Comparison of ENCODE assay signal across 14 cellular contexts in genomic region chr1:203256636-203257035, GRCh38. TPM values are rescaled to one million over a fixed set of nuclear protein-coding genes. Genes with fewer than 3 reads are reported as not detected.
A peak's percentile ranks its signal among the peaks of the same experiment; 100 is the strongest.
DNase-seq lines count a peak whose midpoint lies in the region; ATAC-seq, FAIRE-seq and TF ChIP-seq lines count a peak whose summit lies in the region.
"Not testable (repeated sequence)": the region's sequence is repeated elsewhere in the genome, so short reads cannot be mapped to it uniquely, and the experiment has no call there.
"Had no signal": no experiment of that assay in that cellular context is flagged by ENCODE, and none has a peak within 500 bp of the region (broad histone marks: within the 10 kb centered on the region; RNA-seq: fewer than 3 reads in every experiment).

No MANE protein-coding gene starts in this region.

- not testable (repeated sequence) for H3K9me1 ChIP-seq in K562 (ENCODE audit: control insufficient read depth, insufficient read depth, low read length)

- not testable (repeated sequence) for ATAC-seq in K562; sciatic nerve; stimulated activated naive CD8-positive, alpha-beta T cell treated with anti-CD3 and anti-CD28 coated beads, Interleukin-15, Interleukin-2, amounts not matched to agents 100 U/mL and 50 U/mL, for 24 hours

- H3K4me3 ChIP-seq in K562: not testable (repeated sequence)

- not testable (repeated sequence) for H3K79me2 ChIP-seq in K562 (ENCODE audit: control insufficient read depth, insufficient read depth, low read length)

- H3K4me1 ChIP-seq in K562 (replicated peaks in 1 of 2; ENCODE audit: control insufficient read depth in 2 of 2, insufficient read depth in 2 of 2, low read length in 2 of 2): not testable (repeated sequence)

- H3K4me2 ChIP-seq in K562 (ENCODE audit: insufficient read depth, low read length): not testable (repeated sequence)

- not testable (repeated sequence) for H3K36me3 ChIP-seq in K562 (ENCODE audit: control insufficient read depth, insufficient read depth, low read length)

- TF ChIP-seq EP300 in K562 (IDR thresholded peaks at IDR 0.05; ENCODE audit: low read length): not testable (repeated sequence)

- not testable (repeated sequence) for H4K20me1 ChIP-seq in K562 (replicated peaks; ENCODE audit: control insufficient read depth, insufficient read depth, low read length)

- CTCF ChIA-PET in K562 (lab: Yijun Ruan, JAX; ENCODE audit: low intra/inter-chr PET ratio): not testable (repeated sequence)

- not testable (repeated sequence) for H3K9ac ChIP-seq in K562 (ENCODE audit: insufficient read depth in 1 of 2, low read depth in 2 of 2, low read length in 2 of 2)

- POLR2A ChIA-PET in K562 (lab: Yijun Ruan, JAX): not testable (repeated sequence)

- not testable (repeated sequence) for TF ChIP-seq RAD21 in K562 (CRISPR knock-in tag; conservative IDR thresholded peaks at IDR 0.05 in 1 of 2, IDR thresholded peaks at IDR 0.05 in 1 of 2)

- not testable (repeated sequence) for FAIRE-seq in K562 (lab: Jason Lieb, UNC)

- not testable (repeated sequence) for H3K9me3 ChIP-seq in K562 (replicated peaks; ENCODE audit: control insufficient read depth, insufficient read depth, low read depth, low read length)

- intact Hi-C loops in K562 (cut with micrococcal nuclease); sciatic nerve (cut with DNase I): not testable (repeated sequence)

- not testable (repeated sequence) for H3K27ac ChIP-seq in K562 (ENCODE audit: extremely low read depth, low read depth, low read length)

- in situ Hi-C loops in K562 (cut with MboI): not testable (repeated sequence)

- TF ChIP-seq POLR2A in K562 (conservative IDR thresholded peaks at IDR 0.05): not testable (repeated sequence)

- DNase-seq in DMS53 (lab: John Stamatoyannopoulos, UW) (peak; percentile 45), LoVo (ENCODE audit: low spot score) (peak; percentile 16), sciatic nerve (ENCODE audit: low spot score) (peak; percentile 51)
- DNase-seq in NK-92 treated with Interleukin-12 subunit alpha and Interleukin-12 subunit beta, amount 100 ng/mL, for 24 hours (lab: John Stamatoyannopoulos, UW): peak; percentile 29
- peak; percentile 63 for DNase-seq in activated CD4-positive, alpha-beta T cell treated with anti-CD3 and anti-CD28 coated beads for 48 hours
- DNase-seq in K562 (ENCODE audit: extremely low read depth in 1 of 4, low spot score in 3 of 4): not testable (repeated sequence)
- DNase-seq in stimulated activated naive CD8-positive, alpha-beta T cell treated with anti-CD3 and anti-CD28 coated beads, Interleukin-15, Interleukin-2, amounts not matched to agents 100 U/mL and 50 U/mL, for 24 hours: peak; percentile 42

- BruUV-seq in K562 (replicated peaks; lab: Mats Ljungman, UMichigan): not testable (repeated sequence)

- TF ChIP-seq CTCF in K562 (IDR thresholded peaks at IDR 0.05 in 2 of 3, conservative IDR thresholded peaks at IDR 0.05 in 1 of 3; ENCODE audit: insufficient read depth in 2 of 3, low read depth in 1 of 3, low read length in 3 of 3): not testable (repeated sequence)

- WGBS in K562 (ENCODE audit: insufficient coverage, low coverage, missing lambda C conversion rate): 0% methylated on average over 9 of the region's 9 CpGs

- not testable (repeated sequence) for H3K27me3 ChIP-seq in K562 (ENCODE audit: control insufficient read depth in 2 of 2, insufficient read depth in 2 of 2, low read length in 2 of 2)

- not testable (repeated sequence) for H2AFZ ChIP-seq in K562 (ENCODE audit: low read depth, low read length)

TF ChIP-seq in K562, 482 proteins besides CTCF, POLR2A, EP300 and RAD21:
- TF ChIP-seq CBX5 (IDR thresholded peaks at IDR 0.05; ENCODE audit: borderline replicate concordance, low read depth) (peak; percentile 65; the same call in 1 of the 2 replicates), EGR1 (conservative IDR thresholded peaks at IDR 0.05) (peak; percentile 68), NFE2 (IDR thresholded peaks at IDR 0.05; ENCODE audit: low read depth) (0 out of 2 replicates have a peak, but pooled peaks have one; percentile 44)

RNA-seq across cellular contexts. Expression of gene CHIT1, which starts 27.2 kb away (rescaled TPM):
- total RNA-seq in K562 (2011; cell fraction: chromatin; rRNA removed; ENCODE audit: low replicate concordance): 0.12 TPM in 1 of 2 replicates, not detected in the other
- not detected in 2 replicates for total RNA-seq in K562 (2011; cell fraction: nucleolus; rRNA removed)
- total RNA-seq in K562 (2011; cell fraction: nucleoplasm; rRNA removed): 0.08 TPM in 1 of 2 replicates, not detected in the other
- total RNA-seq in K562 (2014; rRNA removed) (not detected in 2 replicates), K562 (2014; rRNA removed; fragmentation: Illumina TruSeq; extraction: Trizol) (not detected in 2 replicates), K562 (2015; rRNA removed; fragmentation: Illumina TruSeq; extraction: Trizol) (not detected in 2 replicates), K562 (2021) (not detected in 2 replicates), sciatic nerve (0.22 TPM)
- polyA plus RNA-seq in K562 (2011; rRNA removed) (not detected in 2 replicates), K562 (2014; fragmentation: Illumina TruSeq; extraction: Trizol) (not detected in 2 replicates), K562 (2014; fragmentation: Nextera tagmentation; extraction: Ambion mirVana) (not detected), K562 (2014; rRNA removed) (not detected in 2 replicates)
- not detected in 2 replicates for polyA plus RNA-seq in K562 (2011; cell fraction: cytosol; rRNA removed)
- polyA plus RNA-seq in K562 (2011; cell fraction: nucleus; rRNA removed): 0.03 and 0.18 TPM in 2 replicates
- not detected in 2 replicates for polyA plus RNA-seq in K562 (2012)
- polyA minus RNA-seq in K562 (2011; rRNA and poly(A)+ RNA removed): 0.04 TPM in 1 of 2 replicates, not detected in the other
- polyA minus RNA-seq in K562 (2011; cell fraction: cytosol; rRNA and poly(A)+ RNA removed): not detected in 2 replicates
- 0.11 TPM in 1 of 2 replicates, not detected in the other for polyA minus RNA-seq in K562 (2011; cell fraction: nucleus; rRNA and poly(A)+ RNA removed)
- total RNA-seq: Calu3, G401, H1, H9, HT-29 had no signal
- polyA plus RNA-seq: AG04450; CD4-positive, alpha-beta memory T cell; H1 had no signal

RNA-seq across cellular contexts. Expression of gene BTG2, which starts 48.7 kb away (rescaled TPM):
- total RNA-seq in K562 (2011; cell fraction: chromatin; rRNA removed; ENCODE audit: low replicate concordance): 20.8 and 48.4 TPM in 2 replicates
- total RNA-seq in K562 (2011; cell fraction: nucleolus; rRNA removed): 32.6 and 48.7 TPM in 2 replicates
- total RNA-seq in K562 (2011; cell fraction: nucleoplasm; rRNA removed): 41.1 and 65.7 TPM in 2 replicates
- total RNA-seq in K562 (2014; rRNA removed) (8.7 and 11.3 TPM in 2 replicates), K562 (2014; rRNA removed; fragmentation: Illumina TruSeq; extraction: Trizol) (5.8 and 7.2 TPM in 2 replicates), K562 (2015; rRNA removed; fragmentation: Illumina TruSeq; extraction: Trizol) (2.6 and 2.9 TPM in 2 replicates), K562 (2021) (9.6 and 11.5 TPM in 2 replicates), sciatic nerve (83.5 TPM)
- polyA plus RNA-seq in K562 (2011; rRNA removed) (29.7 and 41.9 TPM in 2 replicates), K562 (2014; fragmentation: Illumina TruSeq; extraction: Trizol) (9.4 and 12.2 TPM in 2 replicates), K562 (2014; fragmentation: Nextera tagmentation; extraction: Ambion mirVana) (1 to 10 TPM; 2.3 to 3.8 TPM), K562 (2014; rRNA removed) (10.1 and 12.7 TPM in 2 replicates)
- polyA plus RNA-seq in K562 (2011; cell fraction: cytosol; rRNA removed): 33.8 and 79.9 TPM in 2 replicates
- polyA plus RNA-seq in K562 (2011; cell fraction: nucleus; rRNA removed): 25.8 and 51.6 TPM in 2 replicates
- 6.2 and 11.0 TPM in 2 replicates for polyA plus RNA-seq in K562 (2012)
- polyA minus RNA-seq in K562 (2011; rRNA and poly(A)+ RNA removed): 18.7 and 24.3 TPM in 2 replicates
- polyA minus RNA-seq in K562 (2011; cell fraction: cytosol; rRNA and poly(A)+ RNA removed): 12.4 and 25.9 TPM in 2 replicates
- 23.1 and 23.3 TPM in 2 replicates for polyA minus RNA-seq in K562 (2011; cell fraction: nucleus; rRNA and poly(A)+ RNA removed)
